Comparison of ENCODE assay signal across 9 cellular contexts in genomic region chr4:2058264-2059033, GRCh38. TPM values are rescaled to one million over a fixed set of nuclear protein-coding genes. Genes with fewer than 3 reads are reported as not detected.
DNase-seq lines count a peak whose midpoint lies in the region; ATAC-seq and TF ChIP-seq lines count a peak whose summit lies in the region.
"Had no signal": no experiment of that assay in that cellular context is flagged by ENCODE, and none has a peak within 500 bp of the region (broad histone marks: within the 10 kb centered on the region; RNA-seq: fewer than 3 reads in every experiment).

No MANE protein-coding gene starts in this region.

- H3K27me3 ChIP-seq in CD8-positive, alpha-beta T cell (ENCODE audit: insufficient read depth, low read length) = peaks cover 10% of the 10 kb centered on the region
- peaks cover 4% of the 10 kb centered on the region for H3K27me3 ChIP-seq in Loucy (ENCODE audit: insufficient read depth, low read length, poor library complexity, severe bottlenecking)
- H3K27me3 ChIP-seq in neuron (ENCODE audit: insufficient read depth, low read length) = no peaks in the 10 kb centered on the region

- intact Hi-C loops in CD8-positive, alpha-beta T cell (cut with DNase I, micrococcal nuclease) = no loop called here
- intact Hi-C loops in lower leg skin (cut with DNase I; ENCODE audit: low total_unique reads) = no loop called here

- no peak overlapping the region for H3K27ac Mint-ChIP-seq in CD8-positive, alpha-beta T cell
- H3K27ac Mint-ChIP-seq: natural killer cell had no signal

- H3K4me2 ChIP-seq in Loucy (ENCODE audit: low read depth, low read length, poor library complexity, severe bottlenecking) = peak overlapping the region; percentile 65

- H3K4me3 ChIP-seq in CD8-positive, alpha-beta T cell (ENCODE audit: low read depth, low read length) = no peak overlapping the region
- peak overlapping the region; percentile 70 for H3K4me3 ChIP-seq in Loucy (ENCODE audit: low read length, poor library complexity, severe bottlenecking)
- peak overlapping the region; percentile 75 for H3K4me3 ChIP-seq in coronary artery
- H3K4me3 ChIP-seq in neuron (ENCODE audit: low read length) = peak overlapping the region; percentile 53
- H3K4me3 ChIP-seq in lower leg skin (ENCODE audit: low read depth, poor library complexity, severe bottlenecking) = no peak overlapping the region

- POLR2A ChIA-PET in CD8-positive, alpha-beta T cell (lab: Charles Lee) = no interaction called here

- CTCF ChIA-PET in CD8-positive, alpha-beta T cell (lab: Charles Lee) = no interaction called here

- DNase-seq in CD8-positive, alpha-beta T cell = no peak
- no peak for DNase-seq in coronary artery (ENCODE audit: low spot score)
- DNase-seq in lower leg skin (ENCODE audit: low spot score in 2 of 2) = no peak
- DNase-seq: natural killer cell had no signal

- H3K4me1 ChIP-seq in CD8-positive, alpha-beta T cell (ENCODE audit: insufficient read depth, low read length) = peaks cover 3% of the 10 kb centered on the region
- H3K4me1 ChIP-seq in Loucy (ENCODE audit: insufficient read depth, low read length, poor library complexity, severe bottlenecking) (no peaks in the 10 kb centered on the region), neuron (ENCODE audit: insufficient read depth, low read length) (peaks cover 26% of the 10 kb centered on the region)

- no peaks in the 10 kb centered on the region for H3K9me3 Mint-ChIP-seq in CD8-positive, alpha-beta T cell
- H3K9me3 Mint-ChIP-seq: natural killer cell had no signal

- H3K4me3 Mint-ChIP-seq in CD8-positive, alpha-beta T cell = peak overlapping the region; percentile 15

- TF ChIP-seq POLR2A in lower leg skin (IDR thresholded peaks at IDR 0.05) = no peak

- H3K27me3 Mint-ChIP-seq in CD8-positive, alpha-beta T cell (ENCODE audit: low read depth) = peaks cover 35% of the 10 kb centered on the region

- WGBS in lower leg skin, 2 donors = 3 to 4% methylated on average over 16 to 20 of the region's 91 CpGs

- H3K9me2 ChIP-seq in Loucy (replicated peaks; ENCODE audit: low read depth, low read length) = no peaks in the 10 kb centered on the region

- H3K4me1 Mint-ChIP-seq in CD8-positive, alpha-beta T cell (ENCODE audit: low read depth) = peaks cover 6% of the 10 kb centered on the region
- H3K4me1 Mint-ChIP-seq: natural killer cell had no signal

- H4K20me1 ChIP-seq in Loucy (ENCODE audit: insufficient read depth, low read length, poor library complexity, severe bottlenecking) = no peaks in the 10 kb centered on the region

- ATAC-seq in CD8-positive, alpha-beta T cell = peak; percentile 39
- ATAC-seq in GM21360 (IDR thresholded peaks at IDR 0.05; ENCODE audit: unreplicated experiment) (no peak), GM19035 (IDR thresholded peaks at IDR 0.05; ENCODE audit: unreplicated experiment) (no peak), GM18519 (IDR thresholded peaks at IDR 0.05; ENCODE audit: low FRiP score, unreplicated experiment) (no peak)

- H3K36me3 ChIP-seq in CD8-positive, alpha-beta T cell (ENCODE audit: insufficient read depth, low read length) = no peaks in the 10 kb centered on the region
- no peaks in the 10 kb centered on the region for H3K36me3 ChIP-seq in Loucy (ENCODE audit: insufficient read depth, low read length)
- H3K36me3 ChIP-seq in neuron (ENCODE audit: insufficient read depth, low read length) = peaks cover 23% of the 10 kb centered on the region

- H3K9me3 ChIP-seq in CD8-positive, alpha-beta T cell (ENCODE audit: low read length) = no peaks in the 10 kb centered on the region
- H3K9me3 ChIP-seq in Loucy (ENCODE audit: insufficient read depth, low read depth, low read length) = no peaks in the 10 kb centered on the region
- H3K9me3 ChIP-seq in neuron (ENCODE audit: low read length) = no peaks in the 10 kb centered on the region

- TF ChIP-seq CTCF in CD8-positive, alpha-beta T cell (IDR thresholded peaks at IDR 0.05) = no peak
- TF ChIP-seq CTCF in Loucy (conservative IDR thresholded peaks at IDR 0.05; ENCODE audit: low read length) (no peak), coronary artery (IDR thresholded peaks at IDR 0.05) (no peak), lower leg skin (IDR thresholded peaks at IDR 0.05) (no peak)

- no peak overlapping the region for H3K27ac ChIP-seq in CD8-positive, alpha-beta T cell (ENCODE audit: low read depth, low read length)
- H3K27ac ChIP-seq in coronary artery = no peak overlapping the region

- H3K36me3 Mint-ChIP-seq in CD8-positive, alpha-beta T cell = no peaks in the 10 kb centered on the region
- H3K36me3 Mint-ChIP-seq: natural killer cell had no signal

- H2AFZ ChIP-seq in Loucy (ENCODE audit: low read length) = peak overlapping the region; percentile 60; the same call in 1 of the 2 replicates
- no peak overlapping the region for H2AFZ ChIP-seq in neuron (ENCODE audit: low read depth, low read length)

- no peaks in the 10 kb centered on the region for H3F3A ChIP-seq in Loucy (ENCODE audit: low read depth)

- H3K9ac ChIP-seq in Loucy (ENCODE audit: low read depth, low read length, poor library complexity, severe bottlenecking) = no peak overlapping the region

- H3K79me2 ChIP-seq in Loucy (ENCODE audit: insufficient read depth, low read length) = no peaks in the 10 kb centered on the region

RNA-seq across cellular contexts. Expression of gene NAT8L, which starts 0.7 kb away (rescaled TPM):
- total RNA-seq in CD8-positive, alpha-beta T cell = under 1 TPM; 0.08 to 0.11 TPM
- total RNA-seq in lower leg skin = 1 to 10 TPM in 2 of 4 donors, under 1 TPM in 2; 0.39 to 1.4 (median 0.97) TPM
- total RNA-seq: natural killer cell had no signal

RNA-seq across cellular contexts. Expression of gene NELFA, which starts 49.7 kb away (rescaled TPM):
- total RNA-seq in CD8-positive, alpha-beta T cell = 10 to 100 TPM; 39.0 to 45.8 TPM
- 10 to 100 TPM; 29.3 to 45.3 (median 35.7) TPM for total RNA-seq in lower leg skin

Comparison
In these comparisons a context has a peak if more than half of its experiments do, and no peak if none do; other contexts are left out.
1. H3K4me3 ChIP-seq: peak in Loucy (single experiment), coronary artery (single experiment) and neuron (single experiment); none in CD8-positive, alpha-beta T cell (single experiment) and lower leg skin (single experiment).